Comparison of ENCODE assay signal across 12 cellular contexts in genomic region chr3:39388741-39389248, GRCh38. TPM values are rescaled to one million over a fixed set of nuclear protein-coding genes. Genes with fewer than 3 reads are reported as not detected.
A peak's percentile ranks its signal among the peaks of the same experiment; 100 is the strongest.
DNase-seq lines count a peak whose midpoint lies in the region; ATAC-seq, FAIRE-seq and TF ChIP-seq lines count a peak whose summit lies in the region.
"Had no signal": no experiment of that assay in that cellular context is flagged by ENCODE, and none has a peak within 500 bp of the region (broad histone marks: within the 10 kb centered on the region; RNA-seq: fewer than 3 reads in every experiment).

No MANE protein-coding gene starts in this region.

- peak overlapping the region; percentile 57 for H3K4me2 ChIP-seq in DOHH2 (ENCODE audit: low read length)

- peaks cover 42% of the 10 kb centered on the region for H3K36me3 Mint-ChIP-seq in WTC11

- H3K36me3 ChIP-seq in DOHH2 (ENCODE audit: control insufficient read depth, low read length), result peaks cover 74% of the 10 kb centered on the region

- H4K20me1 ChIP-seq in DOHH2 (ENCODE audit: control insufficient read depth, insufficient read depth, low read depth, low read length), result peaks cover 30% of the 10 kb centered on the region

- H3K27me3 Mint-ChIP-seq in WTC11 (ENCODE audit: low read depth), result no peaks in the 10 kb centered on the region

- H3K27ac ChIP-seq in DOHH2 (ENCODE audit: low read depth, low read length) (peak overlapping the region; percentile 37), substantia nigra (ENCODE audit: low read depth, low read length, poor library complexity, severe bottlenecking) (no peak overlapping the region)

- peak overlapping the region; percentile 52 for H3K4me3 ChIP-seq in DOHH2 (ENCODE audit: low read length)

- TF ChIP-seq CTCF in DOHH2 (IDR thresholded peaks at IDR 0.05; ENCODE audit: low read depth, low read length, poor library complexity, severe bottlenecking) (no peak), WTC11 (IDR thresholded peaks at IDR 0.05) (no peak)

- no peak for FAIRE-seq in frontal cortex (lab: Jason Lieb, UNC)
- FAIRE-seq: endothelial cell of umbilical vein had no signal

- no peak for DNase-seq in WTC11 (ENCODE audit: low spot score)
- no peak for DNase-seq in hepatic stellate cell (ENCODE audit: low spot score)
- no peak for DNase-seq in frontal cortex (ENCODE audit: low spot score in 2 of 2)
- DNase-seq in iPS-NIHi11 (ENCODE audit: low spot score), result no peak
- no peak for DNase-seq in substantia nigra (lab: John Stamatoyannopoulos, UW)
- DNase-seq: activated CD4-positive, alpha-beta T cell treated with anti-CD3 and anti-CD28 coated beads, Interleukin-2, amount 50 U/mL, for 48 hours; DMS79 treated with DMSO at 0.1 percent for 48 hours had no signal

- H3F3A ChIP-seq in DOHH2 (ENCODE audit: control insufficient read depth, insufficient read depth), result no peaks in the 10 kb centered on the region

- peaks cover 24% of the 10 kb centered on the region for H3K4me1 Mint-ChIP-seq in WTC11

- POLR2A ChIA-PET in WTC11 (lab: Charles Lee), result no interaction called here

- peaks cover 53% of the 10 kb centered on the region for H3K4me1 ChIP-seq in DOHH2 (ENCODE audit: control insufficient read depth, low read length)

- H3K27me3 ChIP-seq in DOHH2 (ENCODE audit: control insufficient read depth, low read length), result no peaks in the 10 kb centered on the region

- 0 out of 2 replicates have a peak overlapping the region, but pooled peaks have one; percentile 10 for H3K27ac Mint-ChIP-seq in WTC11
- H3K27ac Mint-ChIP-seq: nephron had no signal

- H3K4me3 Mint-ChIP-seq in WTC11, result no peak overlapping the region
- H3K4me3 Mint-ChIP-seq: nephron had no signal

- no peaks in the 10 kb centered on the region for H3K9me3 ChIP-seq in DOHH2 (ENCODE audit: control insufficient read depth, insufficient read depth, low read length)

- H3K9me3 Mint-ChIP-seq in WTC11, result no peaks in the 10 kb centered on the region
- H3K9me3 Mint-ChIP-seq: nephron had no signal

- H3K9me2 ChIP-seq in DOHH2 (replicated peaks; ENCODE audit: control insufficient read depth, low read length), result no peaks in the 10 kb centered on the region

- peaks cover 74% of the 10 kb centered on the region for H3K79me2 ChIP-seq in DOHH2 (ENCODE audit: control insufficient read depth, low read length)

- ATAC-seq in GM19328 (IDR thresholded peaks at IDR 0.05; ENCODE audit: unreplicated experiment) (peak; percentile 68), HG03039 (IDR thresholded peaks at IDR 0.05; ENCODE audit: unreplicated experiment) (peak; percentile 66), WTC11 (no peak)

- CTCF ChIA-PET in WTC11 (lab: Charles Lee), result interaction anchor here (1.0 kb wide), 1 partner anchor 11 kb away, joined by 3 read pairs; no protein-coding TSS in a partner anchor

TF ChIP-seq in WTC11, 78 proteins besides CTCF, POLR2A, EP300 and RAD21:
- TF ChIP-seq GABPB1 (CRISPR knock-in tag; IDR thresholded peaks at IDR 0.05) (no peak), JUN (CRISPR knock-in tag; IDR thresholded peaks at IDR 0.05) (no peak), ZNF512 (CRISPR knock-in tag; IDR thresholded peaks at IDR 0.05; ENCODE audit: borderline replicate concordance) (no peak), ZBTB21 (CRISPR knock-in tag; IDR thresholded peaks at IDR 0.05; ENCODE audit: borderline replicate concordance) (no peak), ATF3 (CRISPR knock-in tag; conservative IDR thresholded peaks at IDR 0.05) (no peak), MYBL2 (CRISPR knock-in tag; IDR thresholded peaks at IDR 0.05) (no peak), TEAD1 (CRISPR knock-in tag; IDR thresholded peaks at IDR 0.05) (no peak), ZNF532 (CRISPR knock-in tag; IDR thresholded peaks at IDR 0.05; ENCODE audit: borderline replicate concordance) (no peak), ZNF232 (CRISPR knock-in tag; IDR thresholded peaks at IDR 0.05) (no peak)
- TF ChIP-seq, protein P1, sequence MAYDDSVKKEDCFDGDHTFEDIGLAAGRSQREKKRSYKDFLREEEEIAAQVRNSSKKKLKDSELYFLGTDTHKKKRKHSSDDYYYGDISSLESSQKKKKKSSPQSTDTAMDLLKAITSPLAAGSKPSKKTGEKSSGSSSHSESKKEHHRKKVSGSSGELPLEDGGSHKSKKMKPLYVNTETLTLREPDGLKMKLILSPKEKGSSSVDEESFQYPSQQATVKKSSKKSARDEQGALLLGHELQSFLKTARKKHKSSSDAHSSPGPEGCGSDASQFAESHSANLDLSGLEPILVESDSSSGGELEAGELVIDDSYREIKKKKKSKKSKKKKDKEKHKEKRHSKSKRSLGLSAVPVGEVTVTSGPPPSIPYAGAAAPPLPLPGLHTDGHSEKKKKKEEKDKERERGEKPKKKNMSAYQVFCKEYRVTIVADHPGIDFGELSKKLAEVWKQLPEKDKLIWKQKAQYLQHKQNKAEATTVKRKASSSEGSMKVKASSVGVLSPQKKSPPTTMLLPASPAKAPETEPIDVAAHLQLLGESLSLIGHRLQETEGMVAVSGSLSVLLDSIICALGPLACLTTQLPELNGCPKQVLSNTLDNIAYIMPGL (CRISPR knock-in tag; IDR thresholded peaks at IDR 0.05), result no peak
- TF ChIP-seq, protein P2, sequence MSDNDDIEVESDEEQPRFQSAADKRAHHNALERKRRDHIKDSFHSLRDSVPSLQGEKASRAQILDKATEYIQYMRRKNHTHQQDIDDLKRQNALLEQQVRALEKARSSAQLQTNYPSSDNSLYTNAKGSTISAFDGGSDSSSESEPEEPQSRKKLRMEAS (CRISPR knock-in tag; IDR thresholded peaks at IDR 0.05), result no peak

RNA-seq across cellular contexts. Expression of gene SLC25A38, which starts 5.6 kb away (rescaled TPM):
- total RNA-seq in WTC11 (2021) (34.9 to 37.3 TPM (median 36.7 TPM) in 3 replicates), frontal cortex (14.3 TPM)

RNA-seq across cellular contexts. Expression of gene RPSA, which starts 17.7 kb away (rescaled TPM):
- 2,455 to 2,509 TPM (median 2,505 TPM) in 3 replicates for total RNA-seq in WTC11 (2021)
- total RNA-seq in frontal cortex, result 1,502 TPM

RNA-seq across cellular contexts. Expression of gene CCR8, which starts 59.3 kb away (rescaled TPM):
- total RNA-seq in WTC11 (2021) (0.33 TPM in 1 of 3 replicates, not detected in the others), frontal cortex (not detected)
- total RNA-seq: endothelial cell of umbilical vein had no signal
